Comparison of ENCODE assay signal across 15 cellular contexts in the genomic region with DNA sequence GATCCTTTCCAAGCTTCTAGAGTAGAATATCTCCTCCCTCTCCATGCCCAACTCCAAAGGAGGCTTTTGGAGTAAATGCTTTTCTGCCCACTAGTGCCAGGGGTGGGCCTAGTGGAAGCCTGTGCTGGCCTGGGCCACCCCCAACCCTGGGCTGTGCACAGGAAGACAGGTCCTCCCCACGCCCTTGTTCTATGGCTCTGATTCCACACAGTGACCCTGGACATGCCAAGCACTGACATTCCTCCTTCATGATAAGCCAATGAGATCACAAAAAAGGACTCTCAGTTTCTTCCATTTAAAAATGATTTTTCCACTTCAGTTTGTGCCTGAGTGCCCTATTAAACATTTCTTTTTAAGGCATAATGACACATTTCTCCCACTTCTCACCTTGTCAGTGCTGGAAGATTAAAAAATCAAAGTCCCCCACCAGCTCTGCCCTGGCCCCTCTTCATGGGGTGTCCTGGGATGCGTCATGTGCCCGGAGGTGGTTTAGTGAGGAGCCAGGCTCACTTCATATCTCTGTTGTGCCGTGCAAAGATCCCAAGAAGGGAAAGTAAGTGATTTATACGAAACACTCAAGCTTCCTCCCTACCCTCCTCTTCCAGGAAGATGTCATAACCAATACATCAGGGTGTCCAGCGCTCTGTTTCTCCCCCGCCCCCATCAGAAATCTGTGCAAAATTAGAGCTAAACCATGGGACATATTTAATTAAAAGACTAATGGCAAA.
DNase-seq lines count a peak whose midpoint lies in the region; ATAC-seq and TF ChIP-seq lines count a peak whose summit lies in the region.
"Had no signal": no experiment of that assay in that cellular context is flagged by ENCODE, and none has a peak within 500 bp of the region (broad histone marks: within the 10 kb centered on the region; RNA-seq: fewer than 3 reads in every experiment).

No MANE protein-coding gene starts in this region.

- no peak overlapping the region for H2BK15ac ChIP-seq in mesendoderm (replicated peaks; ENCODE audit: low read depth)

- no peaks in the 10 kb centered on the region for H3K79me1 ChIP-seq in mesendoderm (ENCODE audit: low read length)

- ATAC-seq in activated naive CD4-positive, alpha-beta T cell treated with anti-CD3 and anti-CD28 coated beads, Interleukin-2, amount 50 U/mL, for 72 hours = no peak
- ATAC-seq in upper lobe of right lung = peak; percentile 15
- ATAC-seq in GM18867 (IDR thresholded peaks at IDR 0.05; ENCODE audit: unreplicated experiment) = no peak
- no peak for ATAC-seq in GM21723 (IDR thresholded peaks at IDR 0.05; ENCODE audit: unreplicated experiment)
- ATAC-seq: activated CD4-positive, CD25-positive, alpha-beta regulatory T cell treated with anti-CD3 and anti-CD28 coated beads, Interleukin-2, amount 50 U/mL, for 24 hours; lower lobe of right lung had no signal

- H3K79me2 ChIP-seq in mesendoderm (ENCODE audit: control insufficient read depth, insufficient read depth, low read length) = no peaks in the 10 kb centered on the region

- CTCF ChIA-PET in activated naive CD4-positive, alpha-beta T cell treated with anti-CD3 and anti-CD28 coated beads, Interleukin-2, amount 10 ng/mL, durations not matched to agents 7 days and 5 days (lab: Charles Lee) = no interaction called here

- H3K4me2 ChIP-seq in mesendoderm (ENCODE audit: low read length) = no peak overlapping the region

- no peak overlapping the region for H3K9ac ChIP-seq in mesendoderm (ENCODE audit: low read length)

- TF ChIP-seq CTCF in chondrocyte (IDR thresholded peaks at IDR 0.05) (no peak), upper lobe of right lung (IDR thresholded peaks at IDR 0.05) (no peak)

- H3K36me3 ChIP-seq in mesendoderm (ENCODE audit: control insufficient read depth, insufficient read depth, low read length) (no peaks in the 10 kb centered on the region), upper lobe of right lung (no peaks in the 10 kb centered on the region)
- H3K36me3 ChIP-seq: esophagus squamous epithelium, lower lobe of right lung had no signal

- H3K27ac ChIP-seq in mesendoderm (ENCODE audit: low read depth, low read length) = no peak overlapping the region
- no peak overlapping the region for H3K27ac ChIP-seq in upper lobe of right lung
- H3K27ac ChIP-seq: esophagus squamous epithelium, lower lobe of right lung had no signal

- H3K23ac ChIP-seq in mesendoderm (ENCODE audit: low read length) = no peak overlapping the region

- peak overlapping the region; percentile 91 for H2AK5ac ChIP-seq in mesendoderm (ENCODE audit: low read length)

- peak overlapping the region; percentile 89 for H3K18ac ChIP-seq in mesendoderm (ENCODE audit: low read length)

- H3K9me3 Mint-ChIP-seq in activated naive CD4-positive, alpha-beta T cell treated with anti-CD3 and anti-CD28 coated beads, Interleukin-2, amount 10 ng/mL, durations not matched to agents 7 days and 5 days = peaks cover 21% of the 10 kb centered on the region
- H3K9me3 Mint-ChIP-seq in activated naive CD4-positive, alpha-beta T cell treated with anti-CD3 and anti-CD28 coated beads, Interleukin-2, amount 50 U/mL, for 72 hours = peaks cover 25 to 39% of the 10 kb centered on the region in 2 donors
- peaks cover 28% of the 10 kb centered on the region for H3K9me3 Mint-ChIP-seq in chondrocyte (ENCODE audit: low read depth)

- peak overlapping the region; percentile 62 for H3K4ac ChIP-seq in mesendoderm (ENCODE audit: low read depth, low read length)

- H3K4me3 ChIP-seq in mesendoderm (ENCODE audit: low read length) (no peak overlapping the region), upper lobe of right lung (no peak overlapping the region)
- H3K4me3 ChIP-seq: esophagus squamous epithelium, lower lobe of right lung, spleen had no signal

- H3K9me3 ChIP-seq in upper lobe of right lung = peaks cover 13% of the 10 kb centered on the region

- peak overlapping the region; percentile 78 for H3K56ac ChIP-seq in mesendoderm (ENCODE audit: low read length)

- peaks cover 14% of the 10 kb centered on the region for H3K36me3 Mint-ChIP-seq in activated naive CD4-positive, alpha-beta T cell treated with anti-CD3 and anti-CD28 coated beads, Interleukin-2, amount 10 ng/mL, durations not matched to agents 7 days and 5 days
- H3K36me3 Mint-ChIP-seq in activated naive CD4-positive, alpha-beta T cell treated with anti-CD3 and anti-CD28 coated beads, Interleukin-2, amount 50 U/mL, for 72 hours = peaks cover 50 to 60% of the 10 kb centered on the region in 2 donors
- peaks cover 8% of the 10 kb centered on the region for H3K36me3 Mint-ChIP-seq in chondrocyte (ENCODE audit: low read depth)

- intact Hi-C loops in upper lobe of right lung (cut with DNase I) = no loop called here

- no peak overlapping the region for H4K5ac ChIP-seq in mesendoderm (ENCODE audit: low read length)

- DNase-seq in activated naive CD4-positive, alpha-beta T cell treated with anti-CD3 and anti-CD28 coated beads, Interleukin-2, amount 10 ng/mL, durations not matched to agents 7 days and 5 days = no peak
- DNase-seq in activated naive CD4-positive, alpha-beta T cell treated with anti-CD3 and anti-CD28 coated beads, Interleukin-2, amount 50 U/mL, for 72 hours (ENCODE audit: low spot score in 2 of 2) = no peak
- no peak for DNase-seq in chondrocyte (ENCODE audit: low spot score)
- peak; percentile 32 for DNase-seq in mesendoderm
- DNase-seq in upper lobe of right lung = no peak
- no peak for DNase-seq in NCI-H2171 treated with DMSO at 0.1 percent for 48 hours (lab: John Stamatoyannopoulos, UW)
- DNase-seq: COR-L47, cortex of kidney, esophagus squamous epithelium, GOT3, lower lobe of right lung, spleen had no signal

- peaks cover 3% of the 10 kb centered on the region for H3K27me3 Mint-ChIP-seq in activated naive CD4-positive, alpha-beta T cell treated with anti-CD3 and anti-CD28 coated beads, Interleukin-2, amount 10 ng/mL, durations not matched to agents 7 days and 5 days
- H3K27me3 Mint-ChIP-seq in chondrocyte (ENCODE audit: low read depth) = no peaks in the 10 kb centered on the region

- H3K27me3 ChIP-seq in mesendoderm (ENCODE audit: insufficient read depth, low read length, poor library complexity) (no peaks in the 10 kb centered on the region), upper lobe of right lung (no peaks in the 10 kb centered on the region)
- H3K27me3 ChIP-seq: esophagus squamous epithelium, spleen had no signal

- H3K4me1 ChIP-seq in mesendoderm (ENCODE audit: control insufficient read depth, low read depth, low read length) (peaks cover 15% of the 10 kb centered on the region), upper lobe of right lung (no peaks in the 10 kb centered on the region)
- H3K4me1 ChIP-seq: esophagus squamous epithelium, lower lobe of right lung, spleen had no signal

- H3K4me3 Mint-ChIP-seq in activated naive CD4-positive, alpha-beta T cell treated with anti-CD3 and anti-CD28 coated beads, Interleukin-2, amount 10 ng/mL, durations not matched to agents 7 days and 5 days = no peak overlapping the region
- H3K4me3 Mint-ChIP-seq in chondrocyte (ENCODE audit: unreplicated experiment) = peak overlapping the region; percentile 10

- peak overlapping the region; percentile 85 for H2BK120ac ChIP-seq in mesendoderm (ENCODE audit: low read depth, low read length)

- no peak overlapping the region for H4K8ac ChIP-seq in mesendoderm (ENCODE audit: low read depth, low read length)

- WGBS in mesendoderm (ENCODE audit: extremely low coverage, insufficient coverage, low lambda C conversion rate) = no CpG with 5 or more reads among the region's 7 CpGs

- H3K4me1 Mint-ChIP-seq in activated naive CD4-positive, alpha-beta T cell treated with anti-CD3 and anti-CD28 coated beads, Interleukin-2, amount 10 ng/mL, durations not matched to agents 7 days and 5 days = no peaks in the 10 kb centered on the region
- H3K4me1 Mint-ChIP-seq in chondrocyte (ENCODE audit: low read depth) = peaks cover 20% of the 10 kb centered on the region

- H3K27ac Mint-ChIP-seq in activated naive CD4-positive, alpha-beta T cell treated with anti-CD3 and anti-CD28 coated beads, Interleukin-2, amount 10 ng/mL, durations not matched to agents 7 days and 5 days = peak overlapping the region; percentile 39
- no peak overlapping the region for H3K27ac Mint-ChIP-seq in activated naive CD4-positive, alpha-beta T cell treated with anti-CD3 and anti-CD28 coated beads, Interleukin-2, amount 50 U/mL, for 72 hours
- peak overlapping the region; percentile 80 for H3K27ac Mint-ChIP-seq in chondrocyte (ENCODE audit: unreplicated experiment)

- H2BK5ac ChIP-seq in mesendoderm (ENCODE audit: low read length) = peak overlapping the region; percentile 89

Comparison
In these comparisons a context has a peak if more than half of its experiments do, and no peak if none do; other contexts are left out.
1. H3K27ac Mint-ChIP-seq: peak in activated naive CD4-positive, alpha-beta T cell treated with anti-CD3 and anti-CD28 coated beads, Interleukin-2, amount 10 ng/mL, durations not matched to agents 7 days and 5 days (single experiment) and chondrocyte (single experiment); none in activated naive CD4-positive, alpha-beta T cell treated with anti-CD3 and anti-CD28 coated beads, Interleukin-2, amount 50 U/mL, for 72 hours (0 of 2).